8 cellular contexts compared by ENCODE assay signal in the genomic region with DNA sequence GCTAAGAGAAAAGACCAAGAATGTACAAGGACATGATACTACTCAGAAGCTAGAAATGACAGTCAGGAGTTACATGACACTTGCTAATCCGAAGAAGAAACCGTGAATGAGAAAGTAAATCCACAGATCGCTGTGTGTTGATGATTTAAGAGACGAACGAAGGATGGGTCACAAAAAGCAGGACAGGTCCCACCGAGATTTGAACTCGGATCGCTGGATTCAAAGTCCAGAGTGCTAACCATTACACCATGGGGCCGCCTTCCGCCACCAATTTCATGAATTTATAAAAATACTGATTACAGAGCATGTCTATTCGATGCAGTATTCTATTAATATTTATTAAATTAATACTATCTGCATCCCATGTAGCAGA. TPM values are rescaled to one million over a fixed set of nuclear protein-coding genes. Genes with fewer than 3 reads are reported as not detected.
DNase-seq lines count a peak whose midpoint lies in the region; ATAC-seq and TF ChIP-seq lines count a peak whose summit lies in the region.

No MANE protein-coding gene starts in this region.

- peak overlapping the region; percentile 86 for H3K4me3 Mint-ChIP-seq in activated T-cell treated with anti-CD3 and anti-CD28 coated beads, Interleukin-2, amount 50 U/mL, for 24 hours

- no peak for ATAC-seq in HG02642 (IDR thresholded peaks at IDR 0.05; ENCODE audit: poor library complexity, unreplicated experiment)

- peak overlapping the region; percentile 34 for H3K27ac Mint-ChIP-seq in activated T-cell treated with anti-CD3 and anti-CD28 coated beads, Interleukin-2, amount 50 U/mL, for 24 hours

- H3K36me3 Mint-ChIP-seq in activated T-cell treated with anti-CD3 and anti-CD28 coated beads, Interleukin-2, amount 50 U/mL, for 24 hours (ENCODE audit: low read depth): peaks cover 4% of the 10 kb centered on the region

- H3K27me3 Mint-ChIP-seq in activated T-cell treated with anti-CD3 and anti-CD28 coated beads, Interleukin-2, amount 50 U/mL, for 24 hours: no peaks in the 10 kb centered on the region

- H3K9me3 ChIP-seq in ES-I3 (ENCODE audit: control insufficient read depth, insufficient read depth, low read length) (no peaks in the 10 kb centered on the region), right atrium auricular region (no peaks in the 10 kb centered on the region)

- DNase-seq in MV-4-11 (lab: John Stamatoyannopoulos, UW): peak; percentile 44
- DNase-seq in activated T-cell treated with anti-CD3 and anti-CD28 coated beads, Interleukin-2, amount 50 U/mL, for 24 hours: peak; percentile 65
- peak; percentile 64 for DNase-seq in right atrium auricular region (ENCODE audit: low spot score)
- peak; percentile 79 for DNase-seq in stimulated activated CD8-positive, alpha-beta memory T cell treated with anti-CD3 and anti-CD28 coated beads, Interleukin-4, amount 100 ng/mL, for 48 hours
- DNase-seq in SHP77 (lab: John Stamatoyannopoulos, UW): no peak
- DNase-seq in iPS-NIHi7 (ENCODE audit: extremely low spot score): no peak

- H3K9me3 Mint-ChIP-seq in activated T-cell treated with anti-CD3 and anti-CD28 coated beads, Interleukin-2, amount 50 U/mL, for 24 hours: no peaks in the 10 kb centered on the region

- H3K9ac ChIP-seq in ES-I3 (ENCODE audit: low read depth, low read length): peak overlapping the region; percentile 84; the same call in 1 of the 2 replicates

- H3K27me3 ChIP-seq in right atrium auricular region: no peaks in the 10 kb centered on the region

- H3K36me3 ChIP-seq in ES-I3 (ENCODE audit: insufficient read depth, low read length) (no peaks in the 10 kb centered on the region), right atrium auricular region (no peaks in the 10 kb centered on the region)

- H3K4me1 ChIP-seq in ES-I3 (ENCODE audit: insufficient read depth, low read length) (0 out of 2 replicates have a peak, but pooled peaks cover 4% of the 10 kb centered on the region), right atrium auricular region (peaks cover 0 to 17% of the 10 kb centered on the region in 2 donors)

- no peak overlapping the region for H3K4me3 ChIP-seq in right atrium auricular region

- peaks cover 49% of the 10 kb centered on the region for H3K4me1 Mint-ChIP-seq in activated T-cell treated with anti-CD3 and anti-CD28 coated beads, Interleukin-2, amount 50 U/mL, for 24 hours (ENCODE audit: low read depth)

- no peak overlapping the region for H3K27ac ChIP-seq in right atrium auricular region

- no peak for TF ChIP-seq CTCF in right atrium auricular region (IDR thresholded peaks at IDR 0.05)

RNA-seq across cellular contexts. Expression of a gene that starts 54.0 kb away (rescaled TPM):
- total RNA-seq in right atrium auricular region: 10 to 100 TPM in 1 of 2 donors, 1 to 10 TPM in 1; 6.5 to 12.9 TPM

Comparison
In these comparisons a context has a peak if more than half of its experiments do, and no peak if none do; other contexts are left out.
1. DNase-seq: peak in MV-4-11 (single experiment), activated T-cell treated with anti-CD3 and anti-CD28 coated beads, Interleukin-2, amount 50 U/mL, for 24 hours (single experiment), right atrium auricular region (single experiment) and stimulated activated CD8-positive, alpha-beta memory T cell treated with anti-CD3 and anti-CD28 coated beads, Interleukin-4, amount 100 ng/mL, for 48 hours (single experiment); none in SHP77 (0 of 2) and iPS-NIHi7 (single experiment).